ENCODE assay signal across 24 cellular contexts in genomic region chr7:41573881-41574280, GRCh38.
A peak's percentile ranks its signal among the peaks of the same experiment; 100 is the strongest.
DNase-seq lines count a peak whose midpoint lies in the region; ATAC-seq and TF ChIP-seq lines count a peak whose summit lies in the region.
"Had no signal": no experiment of that assay in that cellular context is flagged by ENCODE, and none has a peak within 500 bp of the region (broad histone marks: within the 10 kb centered on the region; RNA-seq: fewer than 3 reads in every experiment).

No MANE protein-coding gene starts in this region.

- H3K27ac ChIP-seq in PC-3 (ENCODE audit: low read length) (peak overlapping the region; percentile 67), esophagus squamous epithelium (no peak overlapping the region)
- H3K27ac ChIP-seq: BLaER1, foreskin keratinocyte, neural progenitor cell, parathyroid adenoma, SJCRH30, thyroid gland, vagina had no signal

- TF ChIP-seq POLR2A in esophagus squamous epithelium (IDR thresholded peaks at IDR 0.05) = no peak

- peak overlapping the region; percentile 23 for H2AFZ ChIP-seq in PC-3 (ENCODE audit: low read length)
- H2AFZ ChIP-seq: neural progenitor cell, parathyroid adenoma had no signal

- POLR2A ChIA-PET in PC-3 (lab: Charles Lee; ENCODE audit: unreplicated experiment) = no interaction called here

- intact Hi-C loops in PC-3 (cut with micrococcal nuclease) = loop anchor here (5.0 kb wide), 1 partner anchor 123 kb away; no protein-coding TSS in a partner anchor
- intact Hi-C loops in esophagus squamous epithelium (cut with DNase I) = no loop called here

- no peaks in the 10 kb centered on the region for H3K9me2 ChIP-seq in PC-3 (replicated peaks; ENCODE audit: low read length)

- no peaks in the 10 kb centered on the region for H3F3A ChIP-seq in PC-3 (ENCODE audit: low read length, unreplicated experiment)

- ATAC-seq in PC-3 (peak; percentile 37), GM18870 (IDR thresholded peaks at IDR 0.05; ENCODE audit: unreplicated experiment) (no peak), HG03378 (IDR thresholded peaks at IDR 0.05; ENCODE audit: unreplicated experiment) (no peak)
- ATAC-seq: foreskin keratinocyte, T-cell had no signal

- no peaks in the 10 kb centered on the region for H4K20me1 ChIP-seq in PC-3 (ENCODE audit: low read length)
- H4K20me1 ChIP-seq: BLaER1 had no signal

- WGBS in esophagus squamous epithelium, 2 donors = 62 to 67% methylated on average over 1 of the region's 1 CpG

- peak overlapping the region; percentile 67 for H3K4me2 ChIP-seq in PC-3 (ENCODE audit: low read length)
- H3K4me2 ChIP-seq: BLaER1, neural progenitor cell had no signal

- no peaks in the 10 kb centered on the region for H3K79me2 ChIP-seq in PC-3 (ENCODE audit: low read length)
- H3K79me2 ChIP-seq: parathyroid adenoma had no signal

- DNase-seq in EH (ENCODE audit: low read depth) = peak; percentile 25
- DNase-seq in PC-3 = peak; percentile 30
- peak; percentile 86 for DNase-seq in dermis blood vessel endothelial cell
- peak; percentile 73 for DNase-seq in pulmonary artery endothelial cell (ENCODE audit: low read depth, low spot score)
- no peak for DNase-seq in esophagus squamous epithelium (lab: John Stamatoyannopoulos, UW)
- DNase-seq: activated CD4-positive, CD25-positive, alpha-beta regulatory T cell; activated effector memory CD4-positive, alpha-beta T cell treated with anti-CD3 and anti-CD28 coated beads, Interleukin-2, amount 50 U/mL, for 16 hours; activated T-cell treated with anti-CD3 and anti-CD28 coated beads, Interleukin-2, amount 50 U/mL, for 24 hours; cortex of kidney; DMS53; heart right ventricle; NCI-H146; NCI-H748 treated with DMSO at 0.1 percent for 48 hours; SJCRH30; stimulated activated CD4-positive, alpha-beta T cell treated with anti-CD3 and anti-CD28 coated beads, Interleukin-2, amount 100 ng/mL, for 24 hours; T-cell; thyroid gland had no signal

- no peak overlapping the region for H3K9ac ChIP-seq in PC-3 (ENCODE audit: low read length)
- H3K9ac ChIP-seq: BLaER1, neural progenitor cell, parathyroid adenoma had no signal

- H3K27me3 ChIP-seq in PC-3 (ENCODE audit: low read length) = no peaks in the 10 kb centered on the region
- no peaks in the 10 kb centered on the region for H3K27me3 ChIP-seq in esophagus squamous epithelium
- H3K27me3 ChIP-seq: BLaER1, foreskin keratinocyte, heart right ventricle, SJCRH30, thyroid gland, vagina had no signal

- TF ChIP-seq CTCF in PC-3 (conservative IDR thresholded peaks at IDR 0.05; ENCODE audit: low read depth, low read length) = no peak
- no peak for TF ChIP-seq CTCF in esophagus squamous epithelium (IDR thresholded peaks at IDR 0.05)

- H3K36me3 ChIP-seq in PC-3 (ENCODE audit: low read depth, low read length) (no peaks in the 10 kb centered on the region), esophagus squamous epithelium (no peaks in the 10 kb centered on the region)
- H3K36me3 ChIP-seq: BLaER1, heart right ventricle, neural progenitor cell, SJCRH30, thyroid gland, vagina had no signal

- CTCF ChIA-PET in PC-3 (lab: Charles Lee) = interaction anchor here (0.6 kb wide), 1 partner anchor 322 kb away, joined by 4 read pairs; no protein-coding TSS in a partner anchor

- BruUV-seq in PC-3 (replicated peaks; lab: Mats Ljungman, UMichigan) = no TSS peak

- peaks cover 36% of the 10 kb centered on the region for H3K4me1 ChIP-seq in PC-3 (ENCODE audit: insufficient read depth, low read length)
- no peaks in the 10 kb centered on the region for H3K4me1 ChIP-seq in esophagus squamous epithelium
- H3K4me1 ChIP-seq: BLaER1, foreskin keratinocyte, parathyroid adenoma, SJCRH30, thyroid gland, vagina had no signal

- no peak overlapping the region for H3K4me3 ChIP-seq in PC-3 (ENCODE audit: low read length)
- H3K4me3 ChIP-seq in esophagus squamous epithelium = no peak overlapping the region
- H3K4me3 ChIP-seq: BLaER1, heart right ventricle, neural progenitor cell, SJCRH30, thyroid gland, vagina had no signal

- H3K9me3 ChIP-seq in PC-3 (ENCODE audit: low read length) = no peaks in the 10 kb centered on the region
- H3K9me3 ChIP-seq in esophagus squamous epithelium = no peaks in the 10 kb centered on the region
- H3K9me3 ChIP-seq: BLaER1, heart right ventricle, SJCRH30, thyroid gland, vagina had no signal
